ENCODE assay signal across 22 cellular contexts in the genomic region with DNA sequence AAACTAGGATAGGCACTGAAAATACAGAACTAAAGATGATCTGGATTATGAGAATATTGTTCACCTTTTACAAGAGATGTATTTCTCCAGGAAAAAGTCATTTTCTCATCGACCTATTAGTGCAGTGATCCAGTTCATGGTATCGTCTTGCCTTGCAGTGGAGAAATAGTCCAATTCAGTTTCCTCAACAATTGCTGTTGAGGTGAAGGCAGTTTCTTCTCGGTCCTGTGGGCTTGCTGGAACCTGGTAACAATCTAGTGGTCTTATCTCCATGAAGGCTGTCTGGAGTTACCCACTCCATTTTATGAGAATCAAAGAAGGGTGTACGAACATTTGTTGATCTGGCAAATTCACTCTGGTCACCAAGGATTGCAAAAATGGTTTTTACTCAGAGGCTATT.
"Had no signal": no experiment of that assay in that cellular context is flagged by ENCODE, and none has a peak within 500 bp of the region (broad histone marks: within the 10 kb centered on the region; RNA-seq: fewer than 3 reads in every experiment).

No MANE protein-coding gene starts in this region.

- H3K27ac ChIP-seq: colonic mucosa, epithelial cell of prostate, esophagus squamous epithelium, gastrocnemius medialis, heart right ventricle, left lung, lower lobe of right lung had no signal

- H3K9me3 ChIP-seq: colonic mucosa, esophagus squamous epithelium, gastrocnemius medialis, lower lobe of right lung, mucosa of descending colon had no signal

- H3K4me1 ChIP-seq: colonic mucosa, esophagus squamous epithelium, gastrocnemius medialis, left lung, lower lobe of right lung had no signal

- DNase-seq: colonic mucosa; cortex of kidney; effector CD8-positive, alpha-beta T cell; effector memory CD8-positive, alpha-beta T cell; endodermal cell; erythroblast; esophagus squamous epithelium; foreskin fibroblast; foreskin melanocyte; gastrocnemius medialis; glutamatergic neuron; head of caudate nucleus; heart right ventricle; hippocampal formation; left cardiac atrium; left lung; left ventricle myocardium superior; lower lobe of right lung; mesenchymal stem cell; mucosa of descending colon; naive B cell had no signal

- H3K36me3 ChIP-seq: colonic mucosa, esophagus squamous epithelium, gastrocnemius medialis, left lung, lower lobe of right lung had no signal

- H3K4me3 ChIP-seq: colonic mucosa, esophagus squamous epithelium, gastrocnemius medialis, heart right ventricle, left lung, lower lobe of right lung, mucosa of descending colon had no signal
